1 cellular context compared by ENCODE assay signal in genomic region chr7:151736403-151736909, GRCh38.
TF ChIP-seq lines count a peak whose summit lies in the region.

No MANE protein-coding gene starts in this region.

TF ChIP-seq in K562, 482 proteins besides CTCF, POLR2A, EP300 and RAD21 (continued from another document):
- TF ChIP-seq, protein P1, sequence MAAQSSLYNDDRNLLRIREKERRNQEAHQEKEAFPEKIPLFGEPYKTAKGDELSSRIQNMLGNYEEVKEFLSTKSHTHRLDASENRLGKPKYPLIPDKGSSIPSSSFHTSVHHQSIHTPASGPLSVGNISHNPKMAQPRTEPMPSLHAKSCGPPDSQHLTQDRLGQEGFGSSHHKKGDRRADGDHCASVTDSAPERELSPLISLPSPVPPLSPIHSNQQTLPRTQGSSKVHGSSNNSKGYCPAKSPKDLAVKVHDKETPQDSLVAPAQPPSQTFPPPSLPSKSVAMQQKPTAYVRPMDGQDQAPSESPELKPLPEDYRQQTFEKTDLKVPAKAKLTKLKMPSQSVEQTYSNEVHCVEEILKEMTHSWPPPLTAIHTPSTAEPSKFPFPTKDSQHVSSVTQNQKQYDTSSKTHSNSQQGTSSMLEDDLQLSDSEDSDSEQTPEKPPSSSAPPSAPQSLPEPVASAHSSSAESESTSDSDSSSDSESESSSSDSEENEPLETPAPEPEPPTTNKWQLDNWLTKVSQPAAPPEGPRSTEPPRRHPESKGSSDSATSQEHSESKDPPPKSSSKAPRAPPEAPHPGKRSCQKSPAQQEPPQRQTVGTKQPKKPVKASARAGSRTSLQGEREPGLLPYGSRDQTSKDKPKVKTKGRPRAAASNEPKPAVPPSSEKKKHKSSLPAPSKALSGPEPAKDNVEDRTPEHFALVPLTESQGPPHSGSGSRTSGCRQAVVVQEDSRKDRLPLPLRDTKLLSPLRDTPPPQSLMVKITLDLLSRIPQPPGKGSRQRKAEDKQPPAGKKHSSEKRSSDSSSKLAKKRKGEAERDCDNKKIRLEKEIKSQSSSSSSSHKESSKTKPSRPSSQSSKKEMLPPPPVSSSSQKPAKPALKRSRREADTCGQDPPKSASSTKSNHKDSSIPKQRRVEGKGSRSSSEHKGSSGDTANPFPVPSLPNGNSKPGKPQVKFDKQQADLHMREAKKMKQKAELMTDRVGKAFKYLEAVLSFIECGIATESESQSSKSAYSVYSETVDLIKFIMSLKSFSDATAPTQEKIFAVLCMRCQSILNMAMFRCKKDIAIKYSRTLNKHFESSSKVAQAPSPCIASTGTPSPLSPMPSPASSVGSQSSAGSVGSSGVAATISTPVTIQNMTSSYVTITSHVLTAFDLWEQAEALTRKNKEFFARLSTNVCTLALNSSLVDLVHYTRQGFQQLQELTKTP (IDR thresholded peaks at IDR 0.05; ENCODE audit: low read depth in 1 of 2, partially characterized antibody in 2 of 2): no peak
- TF ChIP-seq ZNF785 (CRISPR knock-in tag; IDR thresholded peaks at IDR 0.05): no peak
- TF ChIP-seq POLR2AphosphoS2 (IDR thresholded peaks at IDR 0.05; ENCODE audit: low read length): no peak
- TF ChIP-seq, protein P2, sequence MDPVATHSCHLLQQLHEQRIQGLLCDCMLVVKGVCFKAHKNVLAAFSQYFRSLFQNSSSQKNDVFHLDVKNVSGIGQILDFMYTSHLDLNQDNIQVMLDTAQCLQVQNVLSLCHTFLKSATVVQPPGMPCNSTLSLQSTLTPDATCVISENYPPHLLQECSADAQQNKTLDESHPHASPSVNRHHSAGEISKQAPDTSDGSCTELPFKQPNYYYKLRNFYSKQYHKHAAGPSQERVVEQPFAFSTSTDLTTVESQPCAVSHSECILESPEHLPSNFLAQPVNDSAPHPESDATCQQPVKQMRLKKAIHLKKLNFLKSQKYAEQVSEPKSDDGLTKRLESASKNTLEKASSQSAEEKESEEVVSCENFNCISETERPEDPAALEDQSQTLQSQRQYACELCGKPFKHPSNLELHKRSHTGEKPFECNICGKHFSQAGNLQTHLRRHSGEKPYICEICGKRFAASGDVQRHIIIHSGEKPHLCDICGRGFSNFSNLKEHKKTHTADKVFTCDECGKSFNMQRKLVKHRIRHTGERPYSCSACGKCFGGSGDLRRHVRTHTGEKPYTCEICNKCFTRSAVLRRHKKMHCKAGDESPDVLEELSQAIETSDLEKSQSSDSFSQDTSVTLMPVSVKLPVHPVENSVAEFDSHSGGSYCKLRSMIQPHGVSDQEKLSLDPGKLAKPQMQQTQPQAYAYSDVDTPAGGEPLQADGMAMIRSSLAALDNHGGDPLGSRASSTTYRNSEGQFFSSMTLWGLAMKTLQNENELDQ (CRISPR knock-in tag; IDR thresholded peaks at IDR 0.05; ENCODE audit: borderline replicate concordance): no peak
- no peak for TF ChIP-seq STAG1 (CRISPR knock-in tag; IDR thresholded peaks at IDR 0.05; ENCODE audit: borderline replicate concordance)
- TF ChIP-seq MEIS2 (IDR thresholded peaks at IDR 0.05; ENCODE audit: partially characterized antibody): peak; percentile 22
- TF ChIP-seq HNRNPH1 (optimal IDR thresholded peaks at IDR 0.05; ENCODE audit: low read depth, low read length): no peak
- no peak for TF ChIP-seq MED1 (CRISPR knock-in tag; IDR thresholded peaks at IDR 0.05; ENCODE audit: borderline replicate concordance)
- peak; percentile 68 for TF ChIP-seq CEBPG (CRISPR knock-in tag; IDR thresholded peaks at IDR 0.05)
- TF ChIP-seq CEBPG (tag; conservative IDR thresholded peaks at IDR 0.05 in 1 of 2, IDR thresholded peaks at IDR 0.05 in 1 of 2): no peak
